Comparison of ENCODE assay signal across 20 cellular contexts in genomic region chr7:2505401-2505800, GRCh38. TPM values are rescaled to one million over a fixed set of nuclear protein-coding genes. Genes with fewer than 3 reads are reported as not detected.
DNase-seq lines count a peak whose midpoint lies in the region; ATAC-seq, FAIRE-seq and TF ChIP-seq lines count a peak whose summit lies in the region.
"Had no signal": no experiment of that assay in that cellular context is flagged by ENCODE, and none has a peak within 500 bp of the region (broad histone marks: within the 10 kb centered on the region; RNA-seq: fewer than 3 reads in every experiment).

No MANE protein-coding gene starts in this region.

- intact Hi-C loops in kidney (cut with DNase I) = no loop called here

- H3K4me3 Mint-ChIP-seq in stimulated activated memory B cell treated with anti-CD40 and anti-IgM and Interleukin-4, amounts not matched to agents 10 μg/mL and 1 μg/mL and 100 μg/mL, for 72 hours = no peak overlapping the region
- H3K4me3 Mint-ChIP-seq in activated T-cell treated with anti-CD3 and anti-CD28 coated beads, Interleukin-2, amount 50 U/mL, for 72 hours = no peak overlapping the region
- H3K4me3 Mint-ChIP-seq: CD8-positive, alpha-beta T cell; H9 had no signal

- H3K27me3 Mint-ChIP-seq in stimulated activated memory B cell treated with anti-CD40 and anti-IgM and Interleukin-4, amounts not matched to agents 10 μg/mL and 1 μg/mL and 100 μg/mL, for 72 hours = no peaks in the 10 kb centered on the region
- H3K27me3 Mint-ChIP-seq in activated T-cell treated with anti-CD3 and anti-CD28 coated beads, Interleukin-2, amount 50 U/mL, for 72 hours (ENCODE audit: low read depth) = no peaks in the 10 kb centered on the region

- CTCF ChIA-PET in RWPE1 (lab: Yijun Ruan, JAX) = no interaction called here

- H3K36me3 Mint-ChIP-seq in stimulated activated memory B cell treated with anti-CD40 and anti-IgM and Interleukin-4, amounts not matched to agents 10 μg/mL and 1 μg/mL and 100 μg/mL, for 72 hours = no peaks in the 10 kb centered on the region
- no peaks in the 10 kb centered on the region for H3K36me3 Mint-ChIP-seq in activated T-cell treated with anti-CD3 and anti-CD28 coated beads, Interleukin-2, amount 50 U/mL, for 72 hours (ENCODE audit: insufficient read depth in 2 of 2)
- H3K36me3 Mint-ChIP-seq: CD8-positive, alpha-beta T cell had no signal

- no peak overlapping the region for H3K9ac ChIP-seq in kidney (ENCODE audit: low read length in 2 of 2)

- peak overlapping the region; percentile 44 for H3K27ac ChIP-seq in RWPE1
- H3K27ac ChIP-seq in kidney (ENCODE audit: low read depth in 2 of 2, low read length in 2 of 2) = no peak overlapping the region

- FAIRE-seq in kidney (lab: Jason Lieb, UNC) = no peak
- FAIRE-seq: A204.1, GM12892, GM18507, HTR-8/SVneo, K562 had no signal

- TF ChIP-seq CTCF in RWPE1 (conservative IDR thresholded peaks at IDR 0.05; ENCODE audit: low read depth) (no peak), kidney (IDR thresholded peaks at IDR 0.05; ENCODE audit: borderline replicate concordance, extremely low read depth, insufficient read depth) (no peak)

- POLR2A ChIA-PET in RWPE1 (lab: Yijun Ruan, JAX; ENCODE audit: low non-redundant PET) = no interaction called here

- peaks cover 5 to 9% of the 10 kb centered on the region in 2 donors for H3K4me1 ChIP-seq in kidney (ENCODE audit: control insufficient read depth in 1 of 2, insufficient read depth in 1 of 2, low read depth in 1 of 2, low read length in 2 of 2)

- H3K36me3 ChIP-seq in kidney (ENCODE audit: control insufficient read depth in 1 of 2, insufficient read depth in 2 of 2, low read length in 2 of 2) = no peaks in the 10 kb centered on the region

- DNase-seq in RWPE1 (ENCODE audit: low spot score) (no peak), kidney (peak; percentile 69), AG20443 (ENCODE audit: low spot score) (no peak)
- no peak for DNase-seq in activated naive CD4-positive, alpha-beta T cell (lab: John Stamatoyannopoulos, UW)
- no peak for DNase-seq in activated T-cell treated with anti-CD3 and anti-CD28 coated beads, Interleukin-2, amount 50 U/mL, for 72 hours
- DNase-seq: ACHN; AML-193; CD8-positive, alpha-beta T cell; COR-L47; GDM1; GOT3; H9; IMR-90 had no signal

- peak overlapping the region; percentile 12 for H3K27ac Mint-ChIP-seq in stimulated activated memory B cell treated with anti-CD40 and anti-IgM and Interleukin-4, amounts not matched to agents 10 μg/mL and 1 μg/mL and 100 μg/mL, for 72 hours
- H3K27ac Mint-ChIP-seq in activated T-cell treated with anti-CD3 and anti-CD28 coated beads, Interleukin-2, amount 50 U/mL, for 72 hours = no peak overlapping the region
- H3K27ac Mint-ChIP-seq: CD8-positive, alpha-beta T cell; H9 had no signal

- H3K9me3 ChIP-seq in kidney (ENCODE audit: control insufficient read depth in 1 of 2, low read length in 2 of 2) = no peaks in the 10 kb centered on the region

- H3K9me3 Mint-ChIP-seq in stimulated activated memory B cell treated with anti-CD40 and anti-IgM and Interleukin-4, amounts not matched to agents 10 μg/mL and 1 μg/mL and 100 μg/mL, for 72 hours = no peaks in the 10 kb centered on the region
- H3K9me3 Mint-ChIP-seq in activated T-cell treated with anti-CD3 and anti-CD28 coated beads, Interleukin-2, amount 50 U/mL, for 72 hours = no peaks in the 10 kb centered on the region
- H3K9me3 Mint-ChIP-seq: CD8-positive, alpha-beta T cell; H9 had no signal

- no peak overlapping the region for H3K4me3 ChIP-seq in kidney (ENCODE audit: low read length in 2 of 2)
- H3K4me3 ChIP-seq: K562 had no signal

- H3K4me1 Mint-ChIP-seq in stimulated activated memory B cell treated with anti-CD40 and anti-IgM and Interleukin-4, amounts not matched to agents 10 μg/mL and 1 μg/mL and 100 μg/mL, for 72 hours = peaks cover 47% of the 10 kb centered on the region
- peaks cover 27% of the 10 kb centered on the region for H3K4me1 Mint-ChIP-seq in activated T-cell treated with anti-CD3 and anti-CD28 coated beads, Interleukin-2, amount 50 U/mL, for 72 hours (ENCODE audit: low read depth)

- no peak for ATAC-seq in stimulated activated memory B cell treated with anti-CD40 and anti-IgM and Interleukin-4, amounts not matched to agents 10 μg/mL and 1 μg/mL and 100 μg/mL, for 72 hours
- no peak for ATAC-seq in activated T-cell treated with anti-CD3 and anti-CD28 coated beads, Interleukin-2, amount 50 U/mL, for 72 hours (replicated peaks in 1 of 2)
- ATAC-seq: CD8-positive, alpha-beta T cell; K562 had no signal

RNA-seq across cellular contexts. Expression of gene LFNG, which starts 14.2 kb away (rescaled TPM):
- 18.4 TPM for total RNA-seq in kidney
- polyA plus RNA-seq in kidney (ENCODE audit: insufficient read depth, low read depth, low replicate concordance) = 5.0 TPM
- 10 to 100 TPM; 23.0 to 30.0 TPM for total RNA-seq in activated T-cell treated with anti-CD3 and anti-CD28 coated beads, Interleukin-2, amount 50 U/mL, for 72 hours

RNA-seq across cellular contexts. Expression of gene GRIFIN, which starts 29.2 kb away (rescaled TPM):
- not detected for total RNA-seq in kidney
- polyA plus RNA-seq in kidney (ENCODE audit: insufficient read depth, low read depth, low replicate concordance) = not detected
- not detected for total RNA-seq in activated T-cell treated with anti-CD3 and anti-CD28 coated beads, Interleukin-2, amount 50 U/mL, for 72 hours
- total RNA-seq: CD8-positive, alpha-beta T cell; H9; IMR-90; K562 had no signal
- polyA plus RNA-seq: BJ, IMR-90, K562 had no signal

RNA-seq across cellular contexts. Expression of gene BRAT1, which starts 49.9 kb away (rescaled TPM):
- total RNA-seq in kidney = 23.7 TPM
- polyA plus RNA-seq in kidney (ENCODE audit: insufficient read depth, low read depth, low replicate concordance) = 18.7 TPM
- 10 to 100 TPM; 28.0 to 35.2 TPM for total RNA-seq in activated T-cell treated with anti-CD3 and anti-CD28 coated beads, Interleukin-2, amount 50 U/mL, for 72 hours

RNA-seq across cellular contexts. Expression of gene IQCE, which starts 53.4 kb away (rescaled TPM):
- 27.8 TPM for total RNA-seq in kidney
- polyA plus RNA-seq in kidney (ENCODE audit: insufficient read depth, low read depth, low replicate concordance) = 6.1 TPM
- 10 to 100 TPM; 11.8 to 12.2 TPM for total RNA-seq in activated T-cell treated with anti-CD3 and anti-CD28 coated beads, Interleukin-2, amount 50 U/mL, for 72 hours
